Comparison of ENCODE assay signal across 8 cellular contexts in the genomic region with DNA sequence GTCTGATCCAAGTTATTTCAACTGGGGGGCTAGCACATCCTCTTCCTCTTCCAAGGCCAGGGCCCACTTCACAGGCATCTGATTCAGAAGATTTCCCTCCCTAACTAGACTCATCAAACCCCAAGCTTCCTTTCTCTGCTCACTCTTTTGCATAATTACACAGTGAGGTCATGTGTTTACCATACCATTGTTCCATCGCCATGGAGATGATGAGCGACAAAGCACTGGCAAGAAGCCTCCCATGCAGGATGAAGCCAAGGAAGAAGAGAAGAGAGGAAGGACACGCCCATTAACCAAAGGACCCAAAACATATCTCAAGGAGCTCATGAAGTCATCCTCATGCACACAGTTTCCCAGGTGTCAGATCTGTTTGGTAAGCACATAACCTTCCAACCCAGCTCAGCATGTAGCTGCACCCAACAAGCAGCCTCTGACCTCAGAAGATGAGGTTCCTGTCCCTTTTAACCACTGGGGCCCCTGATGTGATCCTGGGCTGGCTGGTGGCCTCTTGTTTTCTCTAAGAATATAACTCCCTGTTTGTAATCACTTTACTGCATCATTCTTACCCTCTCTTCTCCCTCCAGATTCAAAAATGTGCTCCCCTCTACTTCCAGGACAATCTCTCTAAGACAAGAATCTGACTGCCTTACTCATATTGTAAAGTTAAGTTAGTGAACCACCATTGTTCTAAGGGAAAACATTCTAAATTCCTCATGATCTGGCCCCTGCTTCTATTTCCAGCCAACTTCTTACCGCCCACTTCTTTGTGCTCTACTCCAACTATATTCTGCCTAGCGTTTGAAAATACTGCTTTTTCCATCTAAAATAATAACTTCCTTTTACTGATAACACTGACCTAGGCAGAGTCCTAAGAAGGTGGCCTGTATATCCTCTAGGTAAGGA.
DNase-seq lines count a peak whose midpoint lies in the region; ATAC-seq and TF ChIP-seq lines count a peak whose summit lies in the region.

No MANE protein-coding gene starts in this region.

- no peak overlapping the region for H3K27ac Mint-ChIP-seq in activated CD4-positive, alpha-beta T cell treated with anti-CD3 and anti-CD28 coated beads, Interleukin-2, amount 10 ng/mL, durations not matched to agents 7 days and 5 days

- H3K27me3 ChIP-seq in right atrium auricular region: no peaks in the 10 kb centered on the region
- no peaks in the 10 kb centered on the region for H3K27me3 ChIP-seq in heart left ventricle

- DNase-seq in Right ventricle myocardium inferior (ENCODE audit: missing footprints) (no peak), right atrium auricular region (ENCODE audit: low spot score) (no peak), heart left ventricle (peak in 3 of 5 donors; percentile 51 to 65 (median 53)), stromal cell of bone marrow (ENCODE audit: low read depth) (peak; percentile 94), middle frontal gyrus (ENCODE audit: extremely low spot score, low spot score) (no peak)
- no peak for DNase-seq in activated CD4-positive, alpha-beta T cell treated with anti-CD3 and anti-CD28 coated beads, Interleukin-2, amount 10 ng/mL, durations not matched to agents 7 days and 5 days

- H3K36me3 Mint-ChIP-seq in activated CD4-positive, alpha-beta T cell treated with anti-CD3 and anti-CD28 coated beads, Interleukin-2, amount 10 ng/mL, durations not matched to agents 7 days and 5 days (ENCODE audit: low read depth): no peaks in the 10 kb centered on the region

- CTCF ChIA-PET in activated CD4-positive, alpha-beta T cell treated with anti-CD3 and anti-CD28 coated beads, Interleukin-2, amount 10 ng/mL, durations not matched to agents 7 days and 5 days (lab: Charles Lee): no interaction called here

- H3K4me1 Mint-ChIP-seq in activated CD4-positive, alpha-beta T cell treated with anti-CD3 and anti-CD28 coated beads, Interleukin-2, amount 10 ng/mL, durations not matched to agents 7 days and 5 days: peaks cover 3% of the 10 kb centered on the region

- intact Hi-C loops in Right ventricle myocardium inferior (cut with DNase I): no loop called here
- intact Hi-C loops in heart left ventricle (cut with DNase I): no loop called here

- ATAC-seq in Right ventricle myocardium inferior (peak; percentile 46), SK-N-SH treated with all-trans-retinoic acid at 6 μM for 48 hours (peak; percentile 55), heart left ventricle (peak; percentile 65 to 94 (median 77)), GM18858 (IDR thresholded peaks at IDR 0.05; ENCODE audit: unreplicated experiment) (no peak)

- H3K4me1 ChIP-seq in right atrium auricular region (peaks cover 0 to 14% of the 10 kb centered on the region in 2 donors), heart left ventricle (peaks cover 0 to 18% (median 10%) of the 10 kb centered on the region in 12 donors)

- no peak for TF ChIP-seq POLR2A in heart left ventricle (IDR thresholded peaks at IDR 0.05)

- H3K27me3 Mint-ChIP-seq in activated CD4-positive, alpha-beta T cell treated with anti-CD3 and anti-CD28 coated beads, Interleukin-2, amount 10 ng/mL, durations not matched to agents 7 days and 5 days: no peaks in the 10 kb centered on the region

- no peak overlapping the region for H3K4me3 Mint-ChIP-seq in activated CD4-positive, alpha-beta T cell treated with anti-CD3 and anti-CD28 coated beads, Interleukin-2, amount 10 ng/mL, durations not matched to agents 7 days and 5 days

- TF ChIP-seq CTCF in right atrium auricular region (IDR thresholded peaks at IDR 0.05): no peak
- TF ChIP-seq CTCF in heart left ventricle (IDR thresholded peaks at IDR 0.05): no peak

- POLR2A ChIA-PET in activated CD4-positive, alpha-beta T cell treated with anti-CD3 and anti-CD28 coated beads, Interleukin-2, amount 10 ng/mL, durations not matched to agents 7 days and 5 days (lab: Charles Lee): no interaction called here

- H3K27ac ChIP-seq in right atrium auricular region (peak overlapping the region in 1 of 2 donors; percentile 54), heart left ventricle (peak overlapping the region in 10 of 12 donors; percentile 5 to 81 (median 56))

- H3K4me3 ChIP-seq in right atrium auricular region (no peak overlapping the region), heart left ventricle (no peak overlapping the region)

- H3K36me3 ChIP-seq in right atrium auricular region: no peaks in the 10 kb centered on the region
- no peaks in the 10 kb centered on the region for H3K36me3 ChIP-seq in heart left ventricle

- 35 to 57% (median 45%) methylated on average over 5 of the region's 5 CpGs for WGBS in heart left ventricle, 4 donors

- H3K9me3 ChIP-seq in right atrium auricular region: no peaks in the 10 kb centered on the region
- peaks cover 0 to 5% (median 0%) of the 10 kb centered on the region in 12 donors for H3K9me3 ChIP-seq in heart left ventricle

- peaks cover 2% of the 10 kb centered on the region for H3K9me3 Mint-ChIP-seq in activated CD4-positive, alpha-beta T cell treated with anti-CD3 and anti-CD28 coated beads, Interleukin-2, amount 10 ng/mL, durations not matched to agents 7 days and 5 days

TF ChIP-seq in SK-N-SH treated with all-trans-retinoic acid at 6 μM for 48 hours, 23 proteins besides CTCF, POLR2A, EP300 and RAD21:
- TF ChIP-seq, protein P1, sequence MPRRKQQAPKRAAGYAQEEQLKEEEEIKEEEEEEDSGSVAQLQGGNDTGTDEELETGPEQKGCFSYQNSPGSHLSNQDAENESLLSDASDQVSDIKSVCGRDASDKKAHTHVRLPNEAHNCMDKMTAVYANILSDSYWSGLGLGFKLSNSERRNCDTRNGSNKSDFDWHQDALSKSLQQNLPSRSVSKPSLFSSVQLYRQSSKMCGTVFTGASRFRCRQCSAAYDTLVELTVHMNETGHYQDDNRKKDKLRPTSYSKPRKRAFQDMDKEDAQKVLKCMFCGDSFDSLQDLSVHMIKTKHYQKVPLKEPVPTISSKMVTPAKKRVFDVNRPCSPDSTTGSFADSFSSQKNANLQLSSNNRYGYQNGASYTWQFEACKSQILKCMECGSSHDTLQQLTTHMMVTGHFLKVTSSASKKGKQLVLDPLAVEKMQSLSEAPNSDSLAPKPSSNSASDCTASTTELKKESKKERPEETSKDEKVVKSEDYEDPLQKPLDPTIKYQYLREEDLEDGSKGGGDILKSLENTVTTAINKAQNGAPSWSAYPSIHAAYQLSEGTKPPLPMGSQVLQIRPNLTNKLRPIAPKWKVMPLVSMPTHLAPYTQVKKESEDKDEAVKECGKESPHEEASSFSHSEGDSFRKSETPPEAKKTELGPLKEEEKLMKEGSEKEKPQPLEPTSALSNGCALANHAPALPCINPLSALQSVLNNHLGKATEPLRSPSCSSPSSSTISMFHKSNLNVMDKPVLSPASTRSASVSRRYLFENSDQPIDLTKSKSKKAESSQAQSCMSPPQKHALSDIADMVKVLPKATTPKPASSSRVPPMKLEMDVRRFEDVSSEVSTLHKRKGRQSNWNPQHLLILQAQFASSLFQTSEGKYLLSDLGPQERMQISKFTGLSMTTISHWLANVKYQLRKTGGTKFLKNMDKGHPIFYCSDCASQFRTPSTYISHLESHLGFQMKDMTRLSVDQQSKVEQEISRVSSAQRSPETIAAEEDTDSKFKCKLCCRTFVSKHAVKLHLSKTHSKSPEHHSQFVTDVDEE (CRISPR knock-in tag; IDR thresholded peaks at IDR 0.05): no peak
- TF ChIP-seq GLIS3 (CRISPR knock-in tag; IDR thresholded peaks at IDR 0.05) (no peak), RARB (CRISPR knock-in tag; IDR thresholded peaks at IDR 0.05) (no peak), SNAI2 (CRISPR knock-in tag; IDR thresholded peaks at IDR 0.05) (no peak), ARNTL (CRISPR knock-in tag; IDR thresholded peaks at IDR 0.05; ENCODE audit: borderline replicate concordance, low read depth) (no peak), BACH2 (CRISPR knock-in tag; IDR thresholded peaks at IDR 0.05; ENCODE audit: borderline replicate concordance) (no peak), ZNF70 (CRISPR knock-in tag; IDR thresholded peaks at IDR 0.05) (no peak), ZFP30 (CRISPR knock-in tag; IDR thresholded peaks at IDR 0.05) (no peak), ZC3H10 (CRISPR knock-in tag; IDR thresholded peaks at IDR 0.05) (no peak), ZNF8 (CRISPR knock-in tag; IDR thresholded peaks at IDR 0.05) (no peak)
- TF ChIP-seq, protein P2, sequence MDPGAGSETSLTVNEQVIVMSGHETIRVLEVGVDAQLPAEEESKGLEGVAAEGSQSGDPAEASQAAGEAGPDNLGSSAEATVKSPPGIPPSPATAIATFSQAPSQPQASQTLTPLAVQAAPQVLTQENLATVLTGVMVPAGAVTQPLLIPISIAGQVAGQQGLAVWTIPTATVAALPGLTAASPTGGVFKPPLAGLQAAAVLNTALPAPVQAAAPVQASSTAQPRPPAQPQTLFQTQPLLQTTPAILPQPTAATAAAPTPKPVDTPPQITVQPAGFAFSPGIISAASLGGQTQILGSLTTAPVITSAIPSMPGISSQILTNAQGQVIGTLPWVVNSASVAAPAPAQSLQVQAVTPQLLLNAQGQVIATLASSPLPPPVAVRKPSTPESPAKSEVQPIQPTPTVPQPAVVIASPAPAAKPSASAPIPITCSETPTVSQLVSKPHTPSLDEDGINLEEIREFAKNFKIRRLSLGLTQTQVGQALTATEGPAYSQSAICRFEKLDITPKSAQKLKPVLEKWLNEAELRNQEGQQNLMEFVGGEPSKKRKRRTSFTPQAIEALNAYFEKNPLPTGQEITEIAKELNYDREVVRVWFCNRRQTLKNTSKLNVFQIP (CRISPR knock-in tag; IDR thresholded peaks at IDR 0.05; ENCODE audit: borderline replicate concordance, low read depth): no peak
- TF ChIP-seq, protein P3, sequence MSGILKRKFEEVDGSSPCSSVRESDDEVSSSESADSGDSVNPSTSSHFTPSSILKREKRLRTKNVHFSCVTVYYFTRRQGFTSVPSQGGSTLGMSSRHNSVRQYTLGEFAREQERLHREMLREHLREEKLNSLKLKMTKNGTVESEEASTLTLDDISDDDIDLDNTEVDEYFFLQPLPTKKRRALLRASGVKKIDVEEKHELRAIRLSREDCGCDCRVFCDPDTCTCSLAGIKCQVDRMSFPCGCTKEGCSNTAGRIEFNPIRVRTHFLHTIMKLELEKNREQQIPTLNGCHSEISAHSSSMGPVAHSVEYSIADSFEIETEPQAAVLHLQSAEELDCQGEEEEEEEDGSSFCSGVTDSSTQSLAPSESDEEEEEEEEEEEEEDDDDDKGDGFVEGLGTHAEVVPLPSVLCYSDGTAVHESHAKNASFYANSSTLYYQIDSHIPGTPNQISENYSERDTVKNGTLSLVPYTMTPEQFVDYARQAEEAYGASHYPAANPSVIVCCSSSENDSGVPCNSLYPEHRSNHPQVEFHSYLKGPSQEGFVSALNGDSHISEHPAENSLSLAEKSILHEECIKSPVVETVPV (CRISPR knock-in tag; IDR thresholded peaks at IDR 0.05): no peak

Comparison
In these comparisons a context has a peak if more than half of its experiments do, and no peak if none do; other contexts are left out.
1. DNase-seq: peak in heart left ventricle (3 of 5) and stromal cell of bone marrow (single experiment); none in Right ventricle myocardium inferior (single experiment), right atrium auricular region (single experiment), middle frontal gyrus (single experiment) and activated CD4-positive, alpha-beta T cell treated with anti-CD3 and anti-CD28 coated beads, Interleukin-2, amount 10 ng/mL, durations not matched to agents 7 days and 5 days (single experiment).